1 cellular context compared by ENCODE assay signal in genomic region chr14:50875359-50876090, GRCh38.
TF ChIP-seq lines count a peak whose summit lies in the region.

No MANE protein-coding gene starts in this region.

TF ChIP-seq in IMR-90, 13 proteins besides CTCF, POLR2A, EP300 and RAD21:
- TF ChIP-seq NFE2L2 (IDR thresholded peaks at IDR 0.05; ENCODE audit: low read depth, low read length) (no peak), ELK1 (IDR thresholded peaks at IDR 0.05; ENCODE audit: borderline replicate concordance, low read depth, low read length) (no peak), BHLHE40 (IDR thresholded peaks at IDR 0.05; ENCODE audit: low read depth, low read length) (no peak), CHD1 (IDR thresholded peaks at IDR 0.05; ENCODE audit: low read depth, low read length) (no peak), MAZ (IDR thresholded peaks at IDR 0.05; ENCODE audit: borderline replicate concordance, low read depth, low read length) (no peak), MAFK (IDR thresholded peaks at IDR 0.05; ENCODE audit: low read depth, low read length) (no peak), RCOR1 (IDR thresholded peaks at IDR 0.05; ENCODE audit: insufficient replicate concordance, low read length) (no peak), FOS (IDR thresholded peaks at IDR 0.05; ENCODE audit: low read depth, low read length) (no peak), USF2 (IDR thresholded peaks at IDR 0.05; ENCODE audit: low read depth, low read length) (no peak), SMC3 (IDR thresholded peaks at IDR 0.05; ENCODE audit: low read depth, low read length) (no peak), CEBPB (IDR thresholded peaks at IDR 0.05; ENCODE audit: low read depth, low read length) (no peak), RFX5 (IDR thresholded peaks at IDR 0.05; ENCODE audit: low read depth, low read length) (no peak)
TF ChIP-seq in IMR-90: peak in this region for 0.
